Comparison of ENCODE assay signal across 16 cellular contexts in genomic region chr7:35258125-35258890, GRCh38. TPM values are rescaled to one million over a fixed set of nuclear protein-coding genes. Genes with fewer than 3 reads are reported as not detected.
DNase-seq lines count a peak whose midpoint lies in the region; ATAC-seq and TF ChIP-seq lines count a peak whose summit lies in the region.
"Had no signal": no experiment of that assay in that cellular context is flagged by ENCODE, and none has a peak within 500 bp of the region (broad histone marks: within the 10 kb centered on the region; RNA-seq: fewer than 3 reads in every experiment).

No MANE protein-coding gene starts in this region.

- WGBS in HUES64 = 1% methylated on average over 46 of the region's 50 CpGs

- peaks cover 7% of the 10 kb centered on the region for H3K4me1 Mint-ChIP-seq in T-helper 1 cell treated with Interleukin-12 subunit alpha and Interleukin-12 subunit beta and Interleukin-4 antibody, amounts not matched to agents 30 μg/mL and 1 μg/mL, for 36 hours (ENCODE audit: low read depth)
- H3K4me1 Mint-ChIP-seq in glutamatergic neuron (ENCODE audit: low read depth, unreplicated experiment) (peaks cover 6% of the 10 kb centered on the region), nephron progenitor cell (peaks cover 10% of the 10 kb centered on the region)

- H3K9me3 Mint-ChIP-seq in T-helper 1 cell treated with Interleukin-12 subunit alpha and Interleukin-12 subunit beta and Interleukin-4 antibody, amounts not matched to agents 30 μg/mL and 1 μg/mL, for 36 hours = peaks cover 7% of the 10 kb centered on the region
- peaks cover 16% of the 10 kb centered on the region for H3K9me3 Mint-ChIP-seq in glutamatergic neuron (ENCODE audit: unreplicated experiment)
- no peaks in the 10 kb centered on the region for H3K9me3 Mint-ChIP-seq in nephron progenitor cell

- H3K9me3 ChIP-seq in HUES64 (ENCODE audit: insufficient read depth, low read depth, low read length) = no peaks in the 10 kb centered on the region
- peaks cover 0 to 3% (median 0%) of the 10 kb centered on the region in 4 donors for H3K9me3 ChIP-seq in Peyer's patch
- H3K9me3 ChIP-seq: ascending aorta had no signal

- H3K36me3 ChIP-seq in HUES64 (ENCODE audit: insufficient read depth, low read length) (no peaks in the 10 kb centered on the region), Peyer's patch (no peaks in the 10 kb centered on the region)
- H3K36me3 ChIP-seq: ascending aorta had no signal

- H3K4me1 ChIP-seq in HUES64 (ENCODE audit: insufficient read depth, low read length) (peaks cover 25% of the 10 kb centered on the region), Peyer's patch (peaks cover 0 to 25% (median 5%) of the 10 kb centered on the region in 4 donors)
- H3K4me1 ChIP-seq: ascending aorta had no signal

- peaks cover 2% of the 10 kb centered on the region for H3K36me3 Mint-ChIP-seq in T-helper 1 cell treated with Interleukin-12 subunit alpha and Interleukin-12 subunit beta and Interleukin-4 antibody, amounts not matched to agents 30 μg/mL and 1 μg/mL, for 36 hours (ENCODE audit: low read depth)
- H3K36me3 Mint-ChIP-seq in glutamatergic neuron (ENCODE audit: unreplicated experiment) (no peaks in the 10 kb centered on the region), nephron progenitor cell (ENCODE audit: low read depth) (no peaks in the 10 kb centered on the region)

- H3K27me3 ChIP-seq in HUES64 (ENCODE audit: insufficient read depth, low read length) = peaks cover 100% of the 10 kb centered on the region
- H3K27me3 ChIP-seq in Peyer's patch = peaks cover 0 to 57% of the 10 kb centered on the region in 2 donors

- DNase-seq in T-helper 1 cell (no peak), glutamatergic neuron (peak; percentile 43), nephron progenitor cell (peak; percentile 48), Peyer's patch (no peak)
- no peak for DNase-seq in effector CD4-positive, alpha-beta T cell
- DNase-seq: 8988T; activated CD4-positive, CD25-positive, alpha-beta regulatory T cell treated with anti-CD3 and anti-CD28 coated beads, Interleukin-2, amount 50 U/mL, for 72 hours; C1 segment of cervical spinal cord; DMS53; immature natural killer cell; NCI-H748 treated with DMSO at 0.1 percent for 48 hours had no signal

- no peak overlapping the region for H3K9ac ChIP-seq in HUES64 (ENCODE audit: low read depth, low read length)

- no peak for ATAC-seq in GM18909 (IDR thresholded peaks at IDR 0.05; ENCODE audit: poor library complexity, unreplicated experiment)

- H3K4me3 ChIP-seq in HUES64 (ENCODE audit: low read length) (peak overlapping the region; percentile 42), Peyer's patch (no peak overlapping the region)
- H3K4me3 ChIP-seq: ascending aorta had no signal

- H3K4me3 Mint-ChIP-seq in T-helper 1 cell treated with Interleukin-12 subunit alpha and Interleukin-12 subunit beta and Interleukin-4 antibody, amounts not matched to agents 30 μg/mL and 1 μg/mL, for 36 hours = no peak overlapping the region
- peak overlapping the region; percentile 60 for H3K4me3 Mint-ChIP-seq in glutamatergic neuron (ENCODE audit: unreplicated experiment)
- peak overlapping the region; percentile 56 for H3K4me3 Mint-ChIP-seq in nephron progenitor cell

- H3K27ac ChIP-seq in HUES64 (ENCODE audit: low read depth, low read length) (no peak overlapping the region), Peyer's patch (no peak overlapping the region)
- H3K27ac ChIP-seq: ascending aorta had no signal

- H3K27ac Mint-ChIP-seq in T-helper 1 cell treated with Interleukin-12 subunit alpha and Interleukin-12 subunit beta and Interleukin-4 antibody, amounts not matched to agents 30 μg/mL and 1 μg/mL, for 36 hours = peak overlapping the region; percentile 76
- H3K27ac Mint-ChIP-seq in glutamatergic neuron (ENCODE audit: unreplicated experiment) (no peak overlapping the region), nephron progenitor cell (no peak overlapping the region)
- H3K27ac Mint-ChIP-seq: immature natural killer cell had no signal

- TF ChIP-seq CTCF in glutamatergic neuron (IDR thresholded peaks at IDR 0.05; ENCODE audit: partially characterized antibody, unreplicated experiment) = no peak
- TF ChIP-seq CTCF in nephron progenitor cell (IDR thresholded peaks at IDR 0.05) = no peak
- no peak for TF ChIP-seq CTCF in Peyer's patch (IDR thresholded peaks at IDR 0.05)

- no peak for TF ChIP-seq POLR2A in Peyer's patch (IDR thresholded peaks at IDR 0.05)

- peaks cover 84% of the 10 kb centered on the region for H3K27me3 Mint-ChIP-seq in T-helper 1 cell treated with Interleukin-12 subunit alpha and Interleukin-12 subunit beta and Interleukin-4 antibody, amounts not matched to agents 30 μg/mL and 1 μg/mL, for 36 hours (ENCODE audit: low read depth)
- H3K27me3 Mint-ChIP-seq in glutamatergic neuron (ENCODE audit: unreplicated experiment) (peaks cover 42% of the 10 kb centered on the region), nephron progenitor cell (ENCODE audit: low read depth, poor library complexity) (peaks cover 100% of the 10 kb centered on the region)

RNA-seq across cellular contexts. Expression of gene TBX20, which starts 4.4 kb away (rescaled TPM):
- polyA plus RNA-seq in HUES64 (2013, experiment 1 of 2) = 0.40 TPM
- polyA plus RNA-seq in HUES64 (2013, experiment 2 of 2) = 0.25 TPM
- total RNA-seq in glutamatergic neuron (ENCODE audit: unreplicated experiment) (1.2 TPM), Peyer's patch (not detected)
- total RNA-seq: ascending aorta, MCF 10A had no signal
- polyA plus RNA-seq: immature natural killer cell had no signal

Comparison
In these comparisons a context has a peak if more than half of its experiments do, and no peak if none do; other contexts are left out.
1. DNase-seq: peak in glutamatergic neuron (single experiment) and nephron progenitor cell (single experiment); none in T-helper 1 cell (0 of 5), effector CD4-positive, alpha-beta T cell (single experiment) and Peyer's patch (0 of 3).